2 cellular contexts compared by ENCODE assay signal in the genomic region with DNA sequence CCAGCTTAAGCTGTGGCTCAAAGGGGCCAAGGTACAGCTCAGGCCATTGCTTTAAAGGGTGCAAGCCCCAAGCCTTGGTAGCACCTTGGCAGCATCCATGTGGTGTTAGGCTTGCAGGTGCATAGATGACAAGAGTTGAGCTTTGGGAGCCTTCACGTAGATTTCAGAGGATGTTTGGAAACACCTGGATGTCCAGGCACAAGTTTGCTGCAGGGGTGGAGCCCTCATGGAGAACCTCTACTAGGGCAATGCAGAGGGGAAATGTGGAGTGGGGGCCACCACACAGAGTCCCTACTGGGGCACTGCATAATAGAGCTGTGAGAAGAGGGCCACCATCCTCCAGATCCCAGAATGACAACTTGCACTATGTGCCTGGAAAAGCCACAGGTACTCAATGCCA.
TF ChIP-seq lines count a peak whose summit lies in the region.

No MANE protein-coding gene starts in this region.

TF ChIP-seq in HEK293, 187 proteins besides CTCF, POLR2A, EP300 and RAD21:
- TF ChIP-seq ZNF274 (IDR thresholded peaks at IDR 0.05; ENCODE audit: low read length) (no peak), ZNF274 (tag by site-specific recombination; IDR thresholded peaks at IDR 0.05; ENCODE audit: borderline replicate concordance) (no peak), SETDB1 (IDR thresholded peaks at IDR 0.05; ENCODE audit: insufficient read length, low read length) (peak; percentile 27), ZNF660 (tag by site-specific recombination; IDR thresholded peaks at IDR 0.05) (no peak)

TF ChIP-seq in K562, 482 proteins besides CTCF, POLR2A, EP300 and RAD21:
- TF ChIP-seq, protein P1, sequence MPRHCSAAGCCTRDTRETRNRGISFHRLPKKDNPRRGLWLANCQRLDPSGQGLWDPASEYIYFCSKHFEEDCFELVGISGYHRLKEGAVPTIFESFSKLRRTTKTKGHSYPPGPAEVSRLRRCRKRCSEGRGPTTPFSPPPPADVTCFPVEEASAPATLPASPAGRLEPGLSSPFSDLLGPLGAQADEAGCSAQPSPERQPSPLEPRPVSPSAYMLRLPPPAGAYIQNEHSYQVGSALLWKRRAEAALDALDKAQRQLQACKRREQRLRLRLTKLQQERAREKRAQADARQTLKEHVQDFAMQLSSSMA (CRISPR knock-in tag; IDR thresholded peaks at IDR 0.05), result no peak
- TF ChIP-seq ZNF239 (CRISPR knock-in tag; IDR thresholded peaks at IDR 0.05) (no peak), KLF10 (CRISPR knock-in tag; IDR thresholded peaks at IDR 0.05) (no peak), CBX5 (IDR thresholded peaks at IDR 0.05; ENCODE audit: borderline replicate concordance, low read depth) (peak; percentile 68; the same call in 1 of the 2 replicates), MYC (IDR thresholded peaks at IDR 0.05; ENCODE audit: low read depth, low read length) (no peak), MYC (CRISPR knock-in tag; IDR thresholded peaks at IDR 0.05; ENCODE audit: borderline replicate concordance, low read depth) (no peak), TRIM28 (IDR thresholded peaks at IDR 0.05) (no peak)
- TF ChIP-seq, protein P2, sequence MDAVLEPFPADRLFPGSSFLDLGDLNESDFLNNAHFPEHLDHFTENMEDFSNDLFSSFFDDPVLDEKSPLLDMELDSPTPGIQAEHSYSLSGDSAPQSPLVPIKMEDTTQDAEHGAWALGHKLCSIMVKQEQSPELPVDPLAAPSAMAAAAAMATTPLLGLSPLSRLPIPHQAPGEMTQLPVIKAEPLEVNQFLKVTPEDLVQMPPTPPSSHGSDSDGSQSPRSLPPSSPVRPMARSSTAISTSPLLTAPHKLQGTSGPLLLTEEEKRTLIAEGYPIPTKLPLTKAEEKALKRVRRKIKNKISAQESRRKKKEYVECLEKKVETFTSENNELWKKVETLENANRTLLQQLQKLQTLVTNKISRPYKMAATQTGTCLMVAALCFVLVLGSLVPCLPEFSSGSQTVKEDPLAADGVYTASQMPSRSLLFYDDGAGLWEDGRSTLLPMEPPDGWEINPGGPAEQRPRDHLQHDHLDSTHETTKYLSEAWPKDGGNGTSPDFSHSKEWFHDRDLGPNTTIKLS (IDR thresholded peaks at IDR 0.05; ENCODE audit: borderline replicate concordance, low read depth), result no peak
